ENCODE assay signal across 17 cellular contexts in the genomic region with DNA sequence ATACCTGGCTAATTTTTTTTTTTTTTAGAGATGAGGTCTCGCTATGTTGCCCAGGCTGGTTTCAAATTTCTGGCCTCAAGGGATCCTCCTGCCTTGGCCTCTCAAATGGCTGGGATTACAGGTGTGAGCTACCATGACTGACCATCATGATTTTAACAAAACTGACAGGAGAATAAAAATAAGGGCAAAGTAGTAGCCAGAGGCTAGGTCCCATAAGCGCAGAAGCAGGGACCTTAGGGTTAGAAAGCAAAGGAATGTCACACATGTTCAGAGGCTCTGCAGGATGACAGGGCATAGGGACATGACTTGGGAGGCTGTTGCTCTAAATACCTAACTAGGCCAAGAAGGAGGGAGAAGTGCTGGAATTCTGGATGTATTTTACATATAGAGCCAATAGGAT. TPM values are rescaled to one million over a fixed set of nuclear protein-coding genes. Genes with fewer than 3 reads are reported as not detected.
DNase-seq lines count a peak whose midpoint lies in the region; ATAC-seq and TF ChIP-seq lines count a peak whose summit lies in the region.
"Had no signal": no experiment of that assay in that cellular context is flagged by ENCODE, and none has a peak within 500 bp of the region (broad histone marks: within the 10 kb centered on the region; RNA-seq: fewer than 3 reads in every experiment).

No MANE protein-coding gene starts in this region.

- RAD21 ChIA-PET in HCT116 (lab: Charles Lee; ENCODE audit: low non-redundant PET in 1 of 2, low total read pairs in 2 of 2, uncharacterized antibody in 2 of 2, unreplicated experiment in 2 of 2) = no interaction called here

- POLR2A ChIA-PET in HCT116 (lab: Charles Lee) = interaction anchor here (1.5 kb wide), 1 partner anchor 96 kb away, joined by 5 read pairs; the partner anchor contains the start of gene EIF4H
- POLR2A ChIA-PET in WTC11 (lab: Charles Lee) = no interaction called here

- TF ChIP-seq CTCF in HCT116 (IDR thresholded peaks at IDR 0.05 in 2 of 3, conservative IDR thresholded peaks at IDR 0.05 in 1 of 3; ENCODE audit: borderline replicate concordance in 1 of 3, insufficient read depth in 1 of 3, low read depth in 2 of 3, low read length in 2 of 3) (no peak), WTC11 (IDR thresholded peaks at IDR 0.05) (no peak), hepatocyte (IDR thresholded peaks at IDR 0.05; ENCODE audit: poor library complexity) (no peak), psoas muscle (IDR thresholded peaks at IDR 0.05) (no peak), esophagus squamous epithelium (IDR thresholded peaks at IDR 0.05) (no peak), mucosa of descending colon (IDR thresholded peaks at IDR 0.05) (no peak)

- H3K27ac ChIP-seq in HCT116 (ENCODE audit: low read depth, low read length) (peak overlapping the region; percentile 73), hepatocyte (peak overlapping the region; percentile 56), psoas muscle (peak overlapping the region; percentile 63), esophagus squamous epithelium (no peak overlapping the region)

- H3K36me3 Mint-ChIP-seq in WTC11 = no peaks in the 10 kb centered on the region
- no peaks in the 10 kb centered on the region for H3K36me3 Mint-ChIP-seq in stimulated activated effector memory CD8-positive, alpha-beta T cell treated with anti-CD3 and anti-CD28 coated beads, Interleukin-12 subunit alpha, Interleukin-12 subunit beta, amount 100 ng/mL, for 72 hours
- H3K36me3 Mint-ChIP-seq: stimulated activated memory B cell treated with anti-CD40 and anti-IgM and Interleukin-4, amounts not matched to agents 10 μg/mL and 1 μg/mL and 100 μg/mL, for 72 hours had no signal

- H4K20me1 ChIP-seq in HCT116 (ENCODE audit: insufficient read depth) = no peaks in the 10 kb centered on the region
- H4K20me1 ChIP-seq in hepatocyte (ENCODE audit: insufficient read depth, poor library complexity, severe bottlenecking) = no peaks in the 10 kb centered on the region

- no peaks in the 10 kb centered on the region for H3K9me3 Mint-ChIP-seq in WTC11
- H3K9me3 Mint-ChIP-seq in stimulated activated effector memory CD8-positive, alpha-beta T cell treated with anti-CD3 and anti-CD28 coated beads, Interleukin-12 subunit alpha, Interleukin-12 subunit beta, amount 100 ng/mL, for 72 hours = no peaks in the 10 kb centered on the region
- H3K9me3 Mint-ChIP-seq: activated T-cell treated with anti-CD3 and anti-CD28 coated beads, Interleukin-2, amount 50 U/mL, for 24 hours; stimulated activated memory B cell treated with anti-CD40 and anti-IgM and Interleukin-4, amounts not matched to agents 10 μg/mL and 1 μg/mL and 100 μg/mL, for 72 hours had no signal

- peak overlapping the region; percentile 59; the same call in 1 of the 2 replicates for H3K27ac Mint-ChIP-seq in WTC11
- no peak overlapping the region for H3K27ac Mint-ChIP-seq in stimulated activated effector memory CD8-positive, alpha-beta T cell treated with anti-CD3 and anti-CD28 coated beads, Interleukin-12 subunit alpha, Interleukin-12 subunit beta, amount 100 ng/mL, for 72 hours
- H3K27ac Mint-ChIP-seq: activated T-cell treated with anti-CD3 and anti-CD28 coated beads, Interleukin-2, amount 50 U/mL, for 24 hours; stimulated activated memory B cell treated with anti-CD40 and anti-IgM and Interleukin-4, amounts not matched to agents 10 μg/mL and 1 μg/mL and 100 μg/mL, for 72 hours had no signal

- H3K9me3 ChIP-seq in HCT116 (ENCODE audit: control insufficient read depth in 1 of 2, insufficient read depth in 1 of 2, low read depth in 1 of 2, low read length in 2 of 2) (no peaks in the 10 kb centered on the region), hepatocyte (ENCODE audit: low read depth) (no peaks in the 10 kb centered on the region), psoas muscle (no peaks in the 10 kb centered on the region), esophagus squamous epithelium (no peaks in the 10 kb centered on the region), mucosa of descending colon (no peaks in the 10 kb centered on the region)
- H3K9me3 ChIP-seq: adrenal gland had no signal

- H3K27me3 Mint-ChIP-seq in WTC11 (ENCODE audit: low read depth) = no peaks in the 10 kb centered on the region; the same call in 1 of the 2 replicates
- H3K27me3 Mint-ChIP-seq: activated T-cell treated with anti-CD3 and anti-CD28 coated beads, Interleukin-2, amount 50 U/mL, for 24 hours; stimulated activated memory B cell treated with anti-CD40 and anti-IgM and Interleukin-4, amounts not matched to agents 10 μg/mL and 1 μg/mL and 100 μg/mL, for 72 hours had no signal

- intact Hi-C loops in HCT116 (cut with micrococcal nuclease) = no loop called here
- intact Hi-C loops in psoas muscle (cut with DNase I) = no loop called here
- intact Hi-C loops in esophagus squamous epithelium (cut with DNase I) = no loop called here
- intact Hi-C loops in mucosa of descending colon (cut with DNase I, micrococcal nuclease) = no loop called here

- H3K9me2 ChIP-seq in HCT116 (ENCODE audit: insufficient read depth) (no peaks in the 10 kb centered on the region), hepatocyte (replicated peaks; ENCODE audit: insufficient read depth) (no peaks in the 10 kb centered on the region)

- no TSS peak for BruUV-seq in HCT116 (replicated peaks; lab: Mats Ljungman, UMichigan)

- H3K4me1 Mint-ChIP-seq in WTC11 = peaks cover 16% of the 10 kb centered on the region
- no peaks in the 10 kb centered on the region for H3K4me1 Mint-ChIP-seq in stimulated activated effector memory CD8-positive, alpha-beta T cell treated with anti-CD3 and anti-CD28 coated beads, Interleukin-12 subunit alpha, Interleukin-12 subunit beta, amount 100 ng/mL, for 72 hours
- H3K4me1 Mint-ChIP-seq: stimulated activated memory B cell treated with anti-CD40 and anti-IgM and Interleukin-4, amounts not matched to agents 10 μg/mL and 1 μg/mL and 100 μg/mL, for 72 hours had no signal

- TF ChIP-seq POLR2A in HCT116 (IDR thresholded peaks at IDR 0.05; ENCODE audit: borderline replicate concordance, extremely low read depth, insufficient read depth, insufficient read length) = no peak
- TF ChIP-seq POLR2A in esophagus squamous epithelium (IDR thresholded peaks at IDR 0.05) = no peak

- ATAC-seq in HCT116 = no peak
- ATAC-seq in WTC11 = no peak
- no peak for ATAC-seq in psoas muscle
- ATAC-seq in stimulated activated effector memory CD8-positive, alpha-beta T cell treated with anti-CD3 and anti-CD28 coated beads, Interleukin-12 subunit alpha, Interleukin-12 subunit beta, amount 100 ng/mL, for 72 hours = no peak
- no peak for ATAC-seq in mucosa of descending colon
- ATAC-seq: left ventricle myocardium superior; stimulated activated memory B cell treated with anti-CD40 and anti-IgM and Interleukin-4, amounts not matched to agents 10 μg/mL and 1 μg/mL and 100 μg/mL, for 72 hours had no signal

- H3K4me1 ChIP-seq in HCT116 (ENCODE audit: control insufficient read depth in 1 of 2, insufficient read depth in 2 of 2, low read length in 2 of 2) (peaks cover 31 to 38% of the 10 kb centered on the region in 2 experiments), hepatocyte (ENCODE audit: insufficient read depth) (peaks cover 9% of the 10 kb centered on the region), psoas muscle (peaks cover 12% of the 10 kb centered on the region), esophagus squamous epithelium (peaks cover 7 to 20% (median 8%) of the 10 kb centered on the region in 3 donors), mucosa of descending colon (ENCODE audit: low read depth) (peaks cover 5% of the 10 kb centered on the region)

- no peak overlapping the region for H3K4me3 ChIP-seq in HCT116 (replicated peaks in 1 of 2; ENCODE audit: low read depth in 1 of 2, low read length in 2 of 2)
- no peak overlapping the region for H3K4me3 ChIP-seq in hepatocyte
- no peak overlapping the region for H3K4me3 ChIP-seq in psoas muscle
- no peak overlapping the region for H3K4me3 ChIP-seq in esophagus squamous epithelium
- no peak overlapping the region for H3K4me3 ChIP-seq in mucosa of descending colon
- H3K4me3 ChIP-seq: adrenal gland had no signal

- no peaks in the 10 kb centered on the region for H3K79me2 ChIP-seq in HCT116 (ENCODE audit: insufficient read depth, low read length)
- no peaks in the 10 kb centered on the region for H3K79me2 ChIP-seq in hepatocyte

- no peaks in the 10 kb centered on the region for H3K36me3 ChIP-seq in HCT116 (ENCODE audit: control insufficient read depth in 1 of 2, insufficient read depth in 2 of 2, low read length in 2 of 2)
- no peaks in the 10 kb centered on the region for H3K36me3 ChIP-seq in hepatocyte (replicated peaks; ENCODE audit: insufficient read depth, low read depth)
- no peaks in the 10 kb centered on the region for H3K36me3 ChIP-seq in psoas muscle (ENCODE audit: insufficient read depth in 1 of 2, low read depth in 1 of 2)
- H3K36me3 ChIP-seq in esophagus squamous epithelium = no peaks in the 10 kb centered on the region
- H3K36me3 ChIP-seq in mucosa of descending colon (ENCODE audit: low read depth) = no peaks in the 10 kb centered on the region
- H3K36me3 ChIP-seq: adrenal gland had no signal

- H3K9ac ChIP-seq in HCT116 (ENCODE audit: low read length) = peak overlapping the region; percentile 13

- DNase-seq in HCT116 (ENCODE audit: low read depth, low spot score) (no peak), WTC11 (ENCODE audit: low spot score) (no peak), hepatocyte (ENCODE audit: low spot score) (no peak), psoas muscle (no peak), esophagus squamous epithelium (lab: John Stamatoyannopoulos, UW) (no peak), mucosa of descending colon (no peak)
- no peak for DNase-seq in stimulated activated effector memory CD8-positive, alpha-beta T cell treated with anti-CD3 and anti-CD28 coated beads, Interleukin-12 subunit alpha, Interleukin-12 subunit beta, amount 100 ng/mL, for 72 hours (ENCODE audit: low spot score in 2 of 2)
- DNase-seq: activated CD8-positive, alpha-beta memory T cell treated with anti-CD3 and anti-CD28 coated beads for 24 hours; activated gamma-delta T cell treated with Interleukin-2 at 50 U/mL for 16 hours; activated T-cell treated with anti-CD3 and anti-CD28 coated beads, Interleukin-2, amount 50 U/mL, for 24 hours; cortex of kidney; Kasumi-1; left ventricle myocardium superior; T-helper 1 cell had no signal

- no peak for TF ChIP-seq RAD21 in HCT116 (IDR thresholded peaks at IDR 0.05; ENCODE audit: low read depth)

- no peak overlapping the region for H3K4me3 Mint-ChIP-seq in WTC11
- H3K4me3 Mint-ChIP-seq in stimulated activated effector memory CD8-positive, alpha-beta T cell treated with anti-CD3 and anti-CD28 coated beads, Interleukin-12 subunit alpha, Interleukin-12 subunit beta, amount 100 ng/mL, for 72 hours = no peak overlapping the region
- H3K4me3 Mint-ChIP-seq: activated T-cell treated with anti-CD3 and anti-CD28 coated beads, Interleukin-2, amount 50 U/mL, for 24 hours; stimulated activated memory B cell treated with anti-CD40 and anti-IgM and Interleukin-4, amounts not matched to agents 10 μg/mL and 1 μg/mL and 100 μg/mL, for 72 hours had no signal

- 91% methylated on average over 2 of the region's 2 CpGs for WGBS in hepatocyte (ENCODE audit: low lambda C conversion rate, missing lambda C conversion rate)
- WGBS in psoas muscle, 3 donors = 95 to 97% (median 96%) methylated on average over 2 of the region's 2 CpGs
- WGBS in esophagus squamous epithelium, 2 donors = 88 to 100% methylated on average over 2 of the region's 2 CpGs

- H3K27me3 ChIP-seq in HCT116 (ENCODE audit: insufficient read depth, low read length) = no peaks in the 10 kb centered on the region
- no peaks in the 10 kb centered on the region for H3K27me3 ChIP-seq in hepatocyte
- no peaks in the 10 kb centered on the region for H3K27me3 ChIP-seq in psoas muscle (ENCODE audit: insufficient read depth in 3 of 3, low read length in 2 of 3)
- no peaks in the 10 kb centered on the region for H3K27me3 ChIP-seq in esophagus squamous epithelium
- H3K27me3 ChIP-seq: adrenal gland had no signal

- H2AFZ ChIP-seq in HCT116 (ENCODE audit: low read depth, low read length, poor library complexity, severe bottlenecking) (no peak overlapping the region), hepatocyte (no peak overlapping the region)

- H3K4me2 ChIP-seq in HCT116 (ENCODE audit: low read length) (peak overlapping the region; percentile 54), hepatocyte (no peak overlapping the region)

- CTCF ChIA-PET in HCT116 (lab: Charles Lee) = interaction anchor here (0.9 to 1.5 kb wide), 5 partner anchors 9 to 323 kb away, joined by 3 to 6 read pairs (median 5); no protein-coding TSS in a partner anchor
- CTCF ChIA-PET in WTC11 (lab: Charles Lee) = interaction anchor here (0.7 to 1.3 kb wide), 7 partner anchors 8 to 197 kb away, joined by 3 to 7 read pairs (median 3); no protein-coding TSS in a partner anchor

RNA-seq across cellular contexts. Expression of gene LIMK1, which starts 5.1 kb away (rescaled TPM):
- total RNA-seq in HCT116 (2021; ENCODE audit: unreplicated experiment) (56.3 TPM), WTC11 (2021) (85.4 to 92.1 TPM (median 90.6 TPM) in 3 replicates), hepatocyte (23.8 and 24.6 TPM in 2 replicates), psoas muscle (10 to 100 TPM; 12.0 to 95.8 (median 35.9) TPM), esophagus squamous epithelium (10 to 100 TPM in 3 of 4 donors, 1 to 10 TPM in 1; 8.0 to 13.2 (median 12.2) TPM), mucosa of descending colon (10 to 100 TPM; 12.0 to 15.6 (median 12.1) TPM)
- polyA plus RNA-seq in HCT116 (2012) = 43.5 and 53.3 TPM in 2 replicates
- polyA plus RNA-seq in hepatocyte (10.7 and 16.2 TPM in 2 replicates), psoas muscle (10 to 100 TPM; 12.0 to 30.2 (median 13.8) TPM)

RNA-seq across cellular contexts. Expression of gene ELN, which starts 50.5 kb away (rescaled TPM):
- 0.17 TPM for total RNA-seq in HCT116 (2021; ENCODE audit: unreplicated experiment)
- polyA plus RNA-seq in HCT116 (2012) = 0.07 and 0.09 TPM in 2 replicates
- total RNA-seq in WTC11 (2021) = 3.3 to 5.4 TPM (median 3.9 TPM) in 3 replicates
- total RNA-seq in hepatocyte = 45.2 and 58.1 TPM in 2 replicates
- 37.7 and 42.5 TPM in 2 replicates for polyA plus RNA-seq in hepatocyte
- 10 to 100 TPM; 15.4 to 41.1 (median 36.4) TPM for total RNA-seq in psoas muscle
- polyA plus RNA-seq in psoas muscle = 10 to 100 TPM; 10.6 to 16.3 (median 15.5) TPM
- total RNA-seq in esophagus squamous epithelium = 100 to 1,000 TPM in 1 of 4 donors, 10 to 100 TPM in 2, 1 to 10 TPM in 1; 8.9 to 182 (median 20.3) TPM
- 10 to 100 TPM in 2 of 3 donors, 1 to 10 TPM in 1; 5.0 to 43.4 (median 20.5) TPM for total RNA-seq in mucosa of descending colon
- total RNA-seq: SK-MEL-5 had no signal

Comparison
In these comparisons a context has a peak if more than half of its experiments do, and no peak if none do; other contexts are left out.
1. H3K27ac ChIP-seq: peak in HCT116 (single experiment), hepatocyte (single experiment) and psoas muscle (single experiment); none in esophagus squamous epithelium (0 of 4).